ENCODE assay signal across 25 cellular contexts in genomic region chr4:174277433-174277832, GRCh38.
"Had no signal": no experiment of that assay in that cellular context is flagged by ENCODE, and none has a peak within 500 bp of the region (broad histone marks: within the 10 kb centered on the region; RNA-seq: fewer than 3 reads in every experiment).

No MANE protein-coding gene starts in this region.

- H3K4me1 Mint-ChIP-seq: endodermal cell had no signal

- H3K4me3 Mint-ChIP-seq: endodermal cell; naive B cell; nephron; stimulated activated memory B cell treated with anti-CD40 and anti-IgM and Interleukin-4, amounts not matched to agents 10 μg/mL and 1 μg/mL and 100 μg/mL, for 72 hours; stimulated activated naive CD8-positive, alpha-beta T cell treated with anti-CD3 and anti-CD28 coated beads, Interleukin-15, Interleukin-2, amounts not matched to agents 100 ng/mL and 50 ng/mL, for 24 hours had no signal

- FAIRE-seq: endothelial cell of umbilical vein had no signal

- H3K4me3 ChIP-seq: hepatocyte, prostate gland, right lobe of liver, spleen, tibial artery, upper lobe of left lung, uterus had no signal

- H3K27me3 Mint-ChIP-seq: naive B cell; stimulated activated memory B cell treated with anti-CD40 and anti-IgM and Interleukin-4, amounts not matched to agents 10 μg/mL and 1 μg/mL and 100 μg/mL, for 72 hours; stimulated activated naive CD8-positive, alpha-beta T cell treated with anti-CD3 and anti-CD28 coated beads, Interleukin-15, Interleukin-2, amounts not matched to agents 100 ng/mL and 50 ng/mL, for 24 hours had no signal

- H3K27ac ChIP-seq: foreskin keratinocyte, hepatocyte, parathyroid adenoma, prostate gland, right lobe of liver, spleen, tibial artery, upper lobe of left lung, uterus had no signal

- H3K27ac Mint-ChIP-seq: endodermal cell; naive B cell; nephron; stimulated activated memory B cell treated with anti-CD40 and anti-IgM and Interleukin-4, amounts not matched to agents 10 μg/mL and 1 μg/mL and 100 μg/mL, for 72 hours; stimulated activated naive CD8-positive, alpha-beta T cell treated with anti-CD3 and anti-CD28 coated beads, Interleukin-15, Interleukin-2, amounts not matched to agents 100 ng/mL and 50 ng/mL, for 24 hours had no signal

- H3K36me3 ChIP-seq: prostate gland, right lobe of liver, spleen, tibial artery, upper lobe of left lung, uterus had no signal

- H3K4me1 ChIP-seq: foreskin keratinocyte, parathyroid adenoma, prostate gland had no signal

- H3K9me3 ChIP-seq: prostate gland, right lobe of liver, tibial artery, upper lobe of left lung, uterus had no signal

- H3K9me3 Mint-ChIP-seq: endodermal cell; naive B cell; stimulated activated memory B cell treated with anti-CD40 and anti-IgM and Interleukin-4, amounts not matched to agents 10 μg/mL and 1 μg/mL and 100 μg/mL, for 72 hours; stimulated activated naive CD8-positive, alpha-beta T cell treated with anti-CD3 and anti-CD28 coated beads, Interleukin-15, Interleukin-2, amounts not matched to agents 100 ng/mL and 50 ng/mL, for 24 hours had no signal

- DNase-seq: dermis blood vessel endothelial cell; effector CD4-positive, alpha-beta T cell; endodermal cell; erythroblast; foreskin keratinocyte; head of caudate nucleus; kidney glomerular epithelial cell; mesendoderm; naive B cell; occipital lobe; right lobe of liver; spleen; stimulated activated CD4-positive, alpha-beta T cell treated with anti-CD3 and anti-CD28 coated beads, Interleukin-15, amount 100 ng/mL, for 24 hours; stimulated activated CD4-positive, alpha-beta T cell treated with anti-CD3 and anti-CD28 coated beads, Interleukin-1b, Interleukin-23, amount 100 ng/mL, for 48 hours; stimulated activated CD4-positive, alpha-beta T cell treated with anti-CD3 and anti-CD28 coated beads, Interleukin-4, amount 100 ng/mL, for 24 hours; tibial artery; upper lobe of left lung; uterus had no signal
